Comparison of ENCODE assay signal across 8 cellular contexts in the genomic region with DNA sequence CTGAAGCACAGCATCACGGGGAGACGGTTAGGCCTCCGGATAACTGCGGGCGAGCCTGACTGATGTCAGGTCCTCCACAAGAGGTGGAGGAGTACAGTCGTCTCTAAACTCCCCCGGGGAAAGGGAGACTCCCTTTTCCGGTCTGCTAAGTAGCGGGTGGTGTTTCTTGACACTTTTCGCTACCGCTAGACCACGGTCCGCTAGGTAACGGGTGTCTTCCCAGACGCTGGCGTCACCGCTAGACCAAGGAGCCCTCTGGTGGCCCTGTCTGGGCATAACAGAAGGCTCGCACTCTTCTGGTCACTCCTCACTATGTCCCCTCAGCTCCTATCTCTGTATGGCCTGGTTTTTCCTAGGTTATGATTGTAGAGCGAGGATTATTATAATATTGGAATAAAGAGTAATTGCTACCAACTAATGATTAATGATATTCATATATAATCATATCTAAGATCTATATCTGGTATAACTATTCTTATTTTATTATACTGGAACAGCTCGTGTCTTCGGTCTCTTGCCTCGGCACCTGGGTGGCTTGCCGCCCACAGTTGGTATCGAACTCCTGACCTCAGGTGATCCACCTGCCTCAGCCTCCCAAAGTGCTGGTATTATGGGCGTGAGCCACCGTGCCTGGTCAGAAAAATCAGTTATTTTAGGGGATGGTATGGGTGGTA. TPM values are rescaled to one million over a fixed set of nuclear protein-coding genes. Genes with fewer than 3 reads are reported as not detected.
DNase-seq lines count a peak whose midpoint lies in the region; ATAC-seq and TF ChIP-seq lines count a peak whose summit lies in the region.
"Not testable (repeated sequence)": the region's sequence is repeated elsewhere in the genome, so short reads cannot be mapped to it uniquely, and the experiment has no call there.

No MANE protein-coding gene starts in this region.

- H3K4me1 Mint-ChIP-seq in CD14-positive monocyte = peaks cover 29% of the 10 kb centered on the region
- peaks cover 39% of the 10 kb centered on the region for H3K4me1 Mint-ChIP-seq in activated CD8-positive, alpha-beta T cell treated with anti-CD3 and anti-CD28 coated beads for 36 hours (ENCODE audit: low read depth)

- not testable (repeated sequence) for H3K4me2 ChIP-seq in neural cell (ENCODE audit: low read length)

- not testable (repeated sequence) for H3K27ac Mint-ChIP-seq in CD14-positive monocyte; activated CD8-positive, alpha-beta T cell treated with anti-CD3 and anti-CD28 coated beads for 36 hours

- H3K9me3 Mint-ChIP-seq in CD14-positive monocyte; activated CD8-positive, alpha-beta T cell treated with anti-CD3 and anti-CD28 coated beads for 36 hours: not testable (repeated sequence)

- H2AFZ ChIP-seq in neural cell (ENCODE audit: low read depth, low read length) = not testable (repeated sequence)

- not testable (repeated sequence) for H3K4me3 ChIP-seq in HEK293 (ENCODE audit: low read depth, low read length); Peyer's patch; brain microvascular endothelial cell (ENCODE audit: low read depth, low read length); cardiac muscle cell; neural cell (ENCODE audit: low read length)

- POLR2A ChIA-PET in HEK293 (lab: Yijun Ruan, JAX) = interaction anchor here (1.5 kb wide), 1 partner anchor 30 kb away, joined by 6 read pairs; a partner anchor contains a TSS
- POLR2A ChIA-PET in activated CD8-positive, alpha-beta T cell treated with anti-CD3 and anti-CD28 coated beads for 36 hours (lab: Charles Lee) = interaction anchor here (0.7 kb wide), 1 partner anchor 17 kb away, joined by 3 read pairs; no protein-coding TSS in a partner anchor

- TF ChIP-seq POLR2A in Peyer's patch (IDR thresholded peaks at IDR 0.05) = not testable (repeated sequence)

- not testable (repeated sequence) for H3F3A ChIP-seq in neural cell (ENCODE audit: insufficient read depth, low read length, poor library complexity, severe bottlenecking)

- H3K27ac ChIP-seq in HEK293 (ENCODE audit: extremely low read depth, low read depth, low read length); Peyer's patch; brain microvascular endothelial cell; cardiac muscle cell; neural cell (ENCODE audit: low read length): not testable (repeated sequence)

- H3K4me3 Mint-ChIP-seq in CD14-positive monocyte = peak overlapping the region in 1 of 2 donors; percentile 59
- H3K4me3 Mint-ChIP-seq in activated CD8-positive, alpha-beta T cell treated with anti-CD3 and anti-CD28 coated beads for 36 hours = not testable (repeated sequence)

- DNase-seq in CD14-positive monocyte (ENCODE audit: low spot score) = not testable (repeated sequence)
- DNase-seq in Peyer's patch (peak in 2 of 3 donors; percentile 60 to 86), brain microvascular endothelial cell (peak; percentile 65), cardiac muscle cell (ENCODE audit: low read depth in 1 of 2, low spot score in 1 of 2) (peak; percentile 50 to 57)
- peak; percentile 77 for DNase-seq in activated CD8-positive, alpha-beta T cell treated with anti-CD3 and anti-CD28 coated beads for 36 hours
- peak; percentile 56 to 63 for DNase-seq in stimulated activated CD8-positive, alpha-beta memory T cell treated with anti-CD3 and anti-CD28 coated beads, Interleukin-15, amount 100 ng/mL, for 48 hours (ENCODE audit: low read depth in 2 of 2)

- intact Hi-C loops in CD14-positive monocyte (cut with micrococcal nuclease) = loop anchor here (10.0 kb wide), 4 partner anchors 48 to 738 kb away; a partner anchor contains a TSS
- intact Hi-C loops in activated CD8-positive, alpha-beta T cell treated with anti-CD3 and anti-CD28 coated beads for 36 hours (cut with micrococcal nuclease) = loop anchor here (10.0 kb wide), 1 partner anchor 132 kb away; a partner anchor contains a TSS

- not testable (repeated sequence) for H3K9me3 ChIP-seq in HEK293 (ENCODE audit: control insufficient read depth, insufficient read depth, low read depth, low read length); Peyer's patch; cardiac muscle cell (ENCODE audit: low read depth); neural cell (ENCODE audit: low read length)

- not testable (repeated sequence) for H3K36me3 ChIP-seq in HEK293 (ENCODE audit: control insufficient read depth in 2 of 2, insufficient read depth in 1 of 2, low read length in 2 of 2); Peyer's patch; brain microvascular endothelial cell (replicated peaks); cardiac muscle cell; neural cell (ENCODE audit: insufficient read depth, low read length)

- not testable (repeated sequence) for H3K9ac ChIP-seq in neural cell (ENCODE audit: low read length)

- CTCF ChIA-PET in HEK293 (lab: Yijun Ruan, JAX) = interaction anchor here (0.6 to 1.5 kb wide), 3 partner anchors 8 to 135 kb away, joined by 3 to 4 read pairs (median 3); no protein-coding TSS in a partner anchor
- CTCF ChIA-PET in activated CD8-positive, alpha-beta T cell treated with anti-CD3 and anti-CD28 coated beads for 36 hours (lab: Charles Lee) = interaction anchor here (0.8 to 5.4 kb wide), 8 partner anchors 8 to 146 kb away, joined by 3 to 38 read pairs (median 4); a partner anchor contains a TSS

- not testable (repeated sequence) for H4K20me1 ChIP-seq in neural cell (ENCODE audit: insufficient read depth)

- not testable (repeated sequence) for H3K36me3 Mint-ChIP-seq in CD14-positive monocyte
- peaks cover 11% of the 10 kb centered on the region for H3K36me3 Mint-ChIP-seq in activated CD8-positive, alpha-beta T cell treated with anti-CD3 and anti-CD28 coated beads for 36 hours (ENCODE audit: low read depth)

- H3K27me3 Mint-ChIP-seq in CD14-positive monocyte (ENCODE audit: low read depth in 3 of 3); activated CD8-positive, alpha-beta T cell treated with anti-CD3 and anti-CD28 coated beads for 36 hours: not testable (repeated sequence)

- in situ Hi-C loops in brain microvascular endothelial cell (cut with HindIII; ENCODE audit: low pct_ligation_motif_present, low sequenced_read_pairs) = not testable (repeated sequence)

- not testable (repeated sequence) for H3K79me2 ChIP-seq in neural cell (replicated peaks; ENCODE audit: insufficient read depth, low read length)

- TF ChIP-seq EP300 in neural cell (conservative IDR thresholded peaks at IDR 0.05; ENCODE audit: poor library complexity, severe bottlenecking) = not testable (repeated sequence)

- not testable (repeated sequence) for H3K27me3 ChIP-seq in Peyer's patch; brain microvascular endothelial cell (replicated peaks); cardiac muscle cell; neural cell (ENCODE audit: insufficient read depth, low read depth, low read length)

- ATAC-seq in activated CD8-positive, alpha-beta T cell treated with anti-CD3 and anti-CD28 coated beads for 36 hours = not testable (repeated sequence)

- H3K4me1 ChIP-seq in HEK293 (ENCODE audit: control insufficient read depth, insufficient read depth, low read length); cardiac muscle cell (ENCODE audit: low read depth): not testable (repeated sequence)
- H3K4me1 ChIP-seq in Peyer's patch = peaks cover 0 to 14% (median 5%) of the 10 kb centered on the region in 4 donors

- not testable (repeated sequence) for H3K9me2 ChIP-seq in neural cell (ENCODE audit: insufficient read depth, low read length)

- peak; percentile 76 for TF ChIP-seq CTCF in CD14-positive monocyte (IDR thresholded peaks at IDR 0.05)
- TF ChIP-seq CTCF in HEK293 (tag by site-specific recombination; IDR thresholded peaks at IDR 0.05) = 0 out of 2 replicates have a peak, but pooled peaks have one; percentile 11
- peak in 5 of 6 experiments; percentile 31 to 62 (median 56) for TF ChIP-seq CTCF in Peyer's patch (IDR thresholded peaks at IDR 0.05)
- peak; percentile 57 for TF ChIP-seq CTCF in activated CD8-positive, alpha-beta T cell treated with anti-CD3 and anti-CD28 coated beads for 36 hours (IDR thresholded peaks at IDR 0.05)
- TF ChIP-seq CTCF in brain microvascular endothelial cell (IDR thresholded peaks at IDR 0.05; ENCODE audit: low read depth, low read length, missing control alignments) = peak; percentile 40
- TF ChIP-seq CTCF in cardiac muscle cell (IDR thresholded peaks at IDR 0.05; ENCODE audit: low read depth, low read length) = peak; percentile 30
- TF ChIP-seq CTCF in neural cell (IDR thresholded peaks at IDR 0.05; ENCODE audit: poor library complexity, severe bottlenecking) = peak; percentile 38

- TF ChIP-seq RAD21 in neural cell (conservative IDR thresholded peaks at IDR 0.05) = peak; percentile 29

RNA-seq across cellular contexts. Expression of a gene that starts 1.8 kb away (rescaled TPM):
- polyA plus RNA-seq in CD14-positive monocyte (1 to 10 TPM; 1.0 to 1.1 TPM), cardiac muscle cell (23.4 and 24.6 TPM in 2 replicates), neural cell (12.6 and 16.0 TPM in 2 replicates)
- total RNA-seq in Peyer's patch (100 to 1,000 TPM in 1 of 4 donors, 10 to 100 TPM in 3; 36.4 to 122 (median 77.7) TPM), cardiac muscle cell (19.4 and 26.8 TPM in 2 replicates)
- total RNA-seq in activated CD8-positive, alpha-beta T cell treated with anti-CD3 and anti-CD28 coated beads for 36 hours = 10 to 100 TPM; 39.4 to 42.6 TPM
- polyA minus RNA-seq in neural cell = 5.7 and 7.1 TPM in 2 replicates

RNA-seq across cellular contexts. Expression of a gene that starts 30.8 kb away (rescaled TPM):
- 1 to 10 TPM; 6.5 to 6.6 TPM for polyA plus RNA-seq in CD14-positive monocyte
- total RNA-seq in Peyer's patch = 100 to 1,000 TPM in 1 of 4 donors, 10 to 100 TPM in 3; 33.1 to 105 (median 73.5) TPM
- total RNA-seq in activated CD8-positive, alpha-beta T cell treated with anti-CD3 and anti-CD28 coated beads for 36 hours = 10 to 100 TPM; 37.7 to 41.3 TPM
- 39.4 and 53.6 TPM in 2 replicates for total RNA-seq in cardiac muscle cell
- polyA plus RNA-seq in cardiac muscle cell = 16.3 and 26.3 TPM in 2 replicates
- 22.8 and 33.9 TPM in 2 replicates for polyA plus RNA-seq in neural cell
- 21.6 and 29.5 TPM in 2 replicates for polyA minus RNA-seq in neural cell

RNA-seq across cellular contexts. Expression of a gene that starts 44.0 kb away (rescaled TPM):
- not detected for polyA plus RNA-seq in CD14-positive monocyte
- 1 to 10 TPM in 1 of 4 donors, under 1 TPM in 1, not detected in 2; 0.80 to 3.3 TPM for total RNA-seq in Peyer's patch
- under 1 TPM; 0.89 to 0.95 TPM for total RNA-seq in activated CD8-positive, alpha-beta T cell treated with anti-CD3 and anti-CD28 coated beads for 36 hours
- total RNA-seq in cardiac muscle cell = 0.18 and 1.2 TPM in 2 replicates
- not detected in 2 replicates for polyA plus RNA-seq in cardiac muscle cell
- not detected in 2 replicates for polyA plus RNA-seq in neural cell
- polyA minus RNA-seq in neural cell = not detected in 2 replicates

RNA-seq across cellular contexts. Expression of a gene that starts 46.0 kb away (rescaled TPM):
- 10 to 100 TPM; 18.7 to 23.5 TPM for polyA plus RNA-seq in CD14-positive monocyte
- 10 to 100 TPM; 14.2 to 23.9 (median 19.2) TPM for total RNA-seq in Peyer's patch
- 10 to 100 TPM; 87.1 to 91.9 TPM for total RNA-seq in activated CD8-positive, alpha-beta T cell treated with anti-CD3 and anti-CD28 coated beads for 36 hours
- total RNA-seq in cardiac muscle cell = 31.1 and 47.7 TPM in 2 replicates
- 72.7 and 85.3 TPM in 2 replicates for polyA plus RNA-seq in cardiac muscle cell
- polyA plus RNA-seq in neural cell = 33.5 and 42.2 TPM in 2 replicates
- 10.2 and 10.4 TPM in 2 replicates for polyA minus RNA-seq in neural cell

Comparison
In these comparisons a context has a peak if more than half of its experiments do, and no peak if none do; other contexts are left out.
1. CTCF ChIP-seq: peak in every context shown above with its lines; median percentile 76 in CD14-positive monocyte; 57 in activated CD8-positive, alpha-beta T cell treated with anti-CD3 and anti-CD28 coated beads for 36 hours; 56 in Peyer's patch; 40 in brain microvascular endothelial cell; 38 in neural cell; 30 in cardiac muscle cell; 11 in HEK293.